ENCODE assay signal across 8 cellular contexts in genomic region chr3:163983948-163984347, GRCh38.
"Had no signal": no experiment of that assay in that cellular context is flagged by ENCODE, and none has a peak within 500 bp of the region (broad histone marks: within the 10 kb centered on the region; RNA-seq: fewer than 3 reads in every experiment).

No MANE protein-coding gene starts in this region.

- ATAC-seq: GM12878 had no signal

- H3K4me3 ChIP-seq: GM12878 had no signal

- FAIRE-seq: G401.6, GM12878, GM12891, GM12892, GM18507, GM19239 had no signal

- DNase-seq: GDM1, GF-D8 had no signal
